In genomic region chr12:2634481-2634880, GRCh38 we compare ENCODE assay signal across 21 cellular contexts.
"Had no signal": no experiment of that assay in that cellular context is flagged by ENCODE, and none has a peak within 500 bp of the region (broad histone marks: within the 10 kb centered on the region; RNA-seq: fewer than 3 reads in every experiment).

No MANE protein-coding gene starts in this region.

- H3K27me3 ChIP-seq: colonic mucosa, left lung, ovary, suprapubic skin, thyroid gland, uterus had no signal

- H3K36me3 Mint-ChIP-seq: memory B cell; natural killer cell; stimulated activated effector memory CD8-positive, alpha-beta T cell treated with anti-CD3 and anti-CD28 coated beads, Interleukin-12 subunit alpha, Interleukin-12 subunit beta, amount 100 ng/mL, for 72 hours had no signal

- H3K4me3 Mint-ChIP-seq: endodermal cell; memory B cell; mesothelial cell of epicardium; natural killer cell; neural crest cell; stimulated activated effector memory CD8-positive, alpha-beta T cell treated with anti-CD3 and anti-CD28 coated beads, Interleukin-12 subunit alpha, Interleukin-12 subunit beta, amount 100 ng/mL, for 72 hours; type B pancreatic cell had no signal

- H3K9me3 ChIP-seq: colonic mucosa, left lung, lower lobe of right lung, ovary, suprapubic skin, thyroid gland, uterus had no signal

- DNase-seq: effector CD4-positive, alpha-beta T cell; endodermal cell; islet precursor cell; lower lobe of right lung; natural killer cell; ovary; right cardiac atrium; stimulated activated CD4-positive, alpha-beta T cell treated with anti-CD3 and anti-CD28 coated beads, Interleukin-4, amount 100 ng/mL, for 1 hour; stimulated activated CD8-positive, alpha-beta memory T cell treated with anti-CD3 and anti-CD28 coated beads, Interleukin-4, amount 100 ng/mL, for 48 hours; stimulated activated naive CD8-positive, alpha-beta T cell treated with anti-CD3 and anti-CD28 coated beads, Interleukin-15, Interleukin-2, amounts not matched to agents 100 U/mL and 50 U/mL, for 24 hours; thyroid gland; uterus had no signal

- H3K9me3 Mint-ChIP-seq: natural killer cell; neural crest cell; stimulated activated effector memory CD8-positive, alpha-beta T cell treated with anti-CD3 and anti-CD28 coated beads, Interleukin-12 subunit alpha, Interleukin-12 subunit beta, amount 100 ng/mL, for 72 hours; type B pancreatic cell had no signal

- ATAC-seq: left lung; lower lobe of right lung; natural killer cell; right cardiac atrium; stimulated activated effector memory CD8-positive, alpha-beta T cell treated with anti-CD3 and anti-CD28 coated beads, Interleukin-12 subunit alpha, Interleukin-12 subunit beta, amount 100 ng/mL, for 72 hours; stimulated activated naive CD8-positive, alpha-beta T cell treated with anti-CD3 and anti-CD28 coated beads, Interleukin-15, Interleukin-2, amounts not matched to agents 100 U/mL and 50 U/mL, for 24 hours had no signal

- H3K36me3 ChIP-seq: colonic mucosa, left lung, lower lobe of right lung, ovary, suprapubic skin, thyroid gland, uterus had no signal

- H3K27ac ChIP-seq: colonic mucosa, left lung, lower lobe of right lung, ovary, suprapubic skin, thyroid gland, uterus had no signal

- H3K27ac Mint-ChIP-seq: endodermal cell; memory B cell; mesothelial cell of epicardium; natural killer cell; stimulated activated effector memory CD8-positive, alpha-beta T cell treated with anti-CD3 and anti-CD28 coated beads, Interleukin-12 subunit alpha, Interleukin-12 subunit beta, amount 100 ng/mL, for 72 hours; type B pancreatic cell had no signal

- H3K4me1 ChIP-seq: colonic mucosa, left lung, lower lobe of right lung, suprapubic skin, thyroid gland, uterus had no signal

- H3K4me3 ChIP-seq: colonic mucosa, left lung, lower lobe of right lung, ovary, smooth muscle cell, suprapubic skin, thyroid gland, uterus had no signal

- H3K4me1 Mint-ChIP-seq: memory B cell; natural killer cell; stimulated activated effector memory CD8-positive, alpha-beta T cell treated with anti-CD3 and anti-CD28 coated beads, Interleukin-12 subunit alpha, Interleukin-12 subunit beta, amount 100 ng/mL, for 72 hours had no signal
